Comparison of ENCODE assay signal across 3 cellular contexts in genomic region chr1:87265786-87266185, GRCh38.
"Had no signal": no experiment of that assay in that cellular context is flagged by ENCODE, and none has a peak within 500 bp of the region (broad histone marks: within the 10 kb centered on the region; RNA-seq: fewer than 3 reads in every experiment).

No MANE protein-coding gene starts in this region.

- H3K4me3 ChIP-seq: GM12878 had no signal

- ATAC-seq: GM12878 had no signal

- DNase-seq: GDM1, GF-D8 had no signal
